14 cellular contexts compared by ENCODE assay signal in the genomic region with DNA sequence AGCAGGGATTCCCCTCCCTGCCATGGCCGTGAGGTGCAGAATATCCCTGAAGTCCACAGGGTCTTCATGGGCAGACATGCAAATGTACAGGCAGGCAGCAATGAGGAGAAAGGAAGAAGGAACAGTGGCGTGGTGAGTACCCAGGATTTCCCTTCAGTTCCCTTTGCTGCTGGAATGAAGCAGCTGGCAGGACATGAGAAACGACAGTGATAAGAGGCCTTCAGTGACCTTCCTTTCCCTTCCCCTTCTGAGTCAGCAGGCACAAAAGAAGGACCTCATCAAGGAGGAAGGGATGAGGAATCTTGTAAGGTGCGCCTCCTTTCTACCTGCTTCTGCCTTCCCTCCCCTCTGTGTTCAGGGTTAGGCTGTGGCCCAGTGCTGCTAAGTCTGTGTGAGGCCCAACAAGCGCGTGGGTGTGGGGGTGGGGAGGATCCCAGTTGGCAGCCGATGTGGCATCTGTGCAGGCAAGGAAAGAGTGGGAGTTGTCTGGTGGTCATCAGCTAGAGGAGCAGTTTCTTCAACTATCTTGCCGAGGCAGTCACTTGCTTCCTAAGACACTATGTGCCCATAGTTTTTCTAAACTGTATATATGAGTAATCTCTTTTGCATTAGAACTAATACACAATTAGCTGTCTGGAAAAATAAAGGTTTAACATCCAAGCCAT. TPM values are rescaled to one million over a fixed set of nuclear protein-coding genes. Genes with fewer than 3 reads are reported as not detected.
A peak's percentile ranks its signal among the peaks of the same experiment; 100 is the strongest.
DNase-seq lines count a peak whose midpoint lies in the region; ATAC-seq and TF ChIP-seq lines count a peak whose summit lies in the region.
"Had no signal": no experiment of that assay in that cellular context is flagged by ENCODE, and none has a peak within 500 bp of the region (broad histone marks: within the 10 kb centered on the region; RNA-seq: fewer than 3 reads in every experiment).

No MANE protein-coding gene starts in this region.

- no peak overlapping the region for H3K4me3 Mint-ChIP-seq in HFFc6
- H3K4me3 Mint-ChIP-seq in stimulated activated memory B cell treated with anti-CD40 and anti-IgM and Interleukin-4, amounts not matched to agents 10 μg/mL and 1 μg/mL and 100 μg/mL, for 72 hours, result no peak overlapping the region
- H3K4me3 Mint-ChIP-seq in naive thymus-derived CD8-positive, alpha-beta T cell, result no peak overlapping the region
- H3K4me3 Mint-ChIP-seq: stimulated activated naive CD8-positive, alpha-beta T cell treated with anti-CD3 and anti-CD28 coated beads, Interleukin-15, Interleukin-2, amounts not matched to agents 100 ng/mL and 50 ng/mL, for 24 hours had no signal

- DNase-seq in HFFc6, result no peak
- peak; percentile 20 to 27 for DNase-seq in cardiac fibroblast (ENCODE audit: low read depth in 2 of 2)
- DNase-seq in left ventricle myocardium superior, result no peak
- DNase-seq in sigmoid colon, result no peak
- DNase-seq in middle frontal gyrus (ENCODE audit: extremely low spot score, low spot score), result no peak
- no peak for DNase-seq in naive thymus-derived CD8-positive, alpha-beta T cell
- DNase-seq in superior temporal gyrus (ENCODE audit: extremely low spot score), result no peak
- DNase-seq: cerebellar nuclear complex, EL, foreskin melanocyte, NCI-H146, uterus had no signal

- 86% methylated on average over 8 of the region's 8 CpGs for WGBS in sigmoid colon, 2 donors

- no peak for TF ChIP-seq POLR2A in sigmoid colon (IDR thresholded peaks at IDR 0.05)

- H3K36me3 Mint-ChIP-seq in HFFc6 (ENCODE audit: low read depth), result peaks cover 68% of the 10 kb centered on the region
- peaks cover 73% of the 10 kb centered on the region for H3K36me3 Mint-ChIP-seq in stimulated activated memory B cell treated with anti-CD40 and anti-IgM and Interleukin-4, amounts not matched to agents 10 μg/mL and 1 μg/mL and 100 μg/mL, for 72 hours
- H3K36me3 Mint-ChIP-seq in naive thymus-derived CD8-positive, alpha-beta T cell, result peaks cover 31 to 92% (median 56%) of the 10 kb centered on the region in 3 donors

- H3K4me3 ChIP-seq in cardiac fibroblast (replicated peaks in 1 of 2; ENCODE audit: low read depth in 2 of 2, low read length in 2 of 2) (no peak overlapping the region), sigmoid colon (no peak overlapping the region)
- H3K4me3 ChIP-seq: uterus had no signal

- POLR2A ChIA-PET in naive thymus-derived CD8-positive, alpha-beta T cell (lab: Charles Lee), result no interaction called here

- H3K27ac ChIP-seq in sigmoid colon, result peak overlapping the region in 3 of 4 donors; percentile 11 to 45 (median 41)
- H3K27ac ChIP-seq: uterus had no signal

- H3K27me3 ChIP-seq in sigmoid colon, result no peaks in the 10 kb centered on the region
- H3K27me3 ChIP-seq: uterus had no signal

- peaks cover 8 to 72% (median 10%) of the 10 kb centered on the region in 4 donors for H3K36me3 ChIP-seq in sigmoid colon
- H3K36me3 ChIP-seq: uterus had no signal

- H3K4me1 ChIP-seq in sigmoid colon, result peaks cover 0 to 32% (median 24%) of the 10 kb centered on the region in 4 donors
- H3K4me1 ChIP-seq: uterus had no signal

- H3K27ac Mint-ChIP-seq in HFFc6, result peak overlapping the region; percentile 38; the same call in 1 of the 2 replicates
- H3K27ac Mint-ChIP-seq in stimulated activated memory B cell treated with anti-CD40 and anti-IgM and Interleukin-4, amounts not matched to agents 10 μg/mL and 1 μg/mL and 100 μg/mL, for 72 hours, result no peak overlapping the region
- H3K27ac Mint-ChIP-seq in naive thymus-derived CD8-positive, alpha-beta T cell, result no peak overlapping the region

- peaks cover 59% of the 10 kb centered on the region for H3K4me1 Mint-ChIP-seq in HFFc6 (ENCODE audit: low read depth)
- H3K4me1 Mint-ChIP-seq in stimulated activated memory B cell treated with anti-CD40 and anti-IgM and Interleukin-4, amounts not matched to agents 10 μg/mL and 1 μg/mL and 100 μg/mL, for 72 hours, result no peaks in the 10 kb centered on the region
- peaks cover 0 to 14% (median under 1%) of the 10 kb centered on the region in 4 donors for H3K4me1 Mint-ChIP-seq in naive thymus-derived CD8-positive, alpha-beta T cell

- ATAC-seq in left ventricle myocardium superior, result peak; percentile 69
- ATAC-seq in stimulated activated memory B cell treated with anti-CD40 and anti-IgM and Interleukin-4, amounts not matched to agents 10 μg/mL and 1 μg/mL and 100 μg/mL, for 72 hours, result no peak
- no peak for ATAC-seq in naive thymus-derived CD8-positive, alpha-beta T cell

- intact Hi-C loops in left ventricle myocardium superior (cut with micrococcal nuclease), result no loop called here
- intact Hi-C loops in sigmoid colon (cut with DNase I), result no loop called here

- no peak for TF ChIP-seq CTCF in HFFc6 (IDR thresholded peaks at IDR 0.05)
- TF ChIP-seq CTCF in cardiac fibroblast (IDR thresholded peaks at IDR 0.05; ENCODE audit: low read depth, low read length), result no peak
- no peak for TF ChIP-seq CTCF in sigmoid colon (IDR thresholded peaks at IDR 0.05)

- no peaks in the 10 kb centered on the region for H3K9me3 Mint-ChIP-seq in HFFc6
- H3K9me3 Mint-ChIP-seq in stimulated activated memory B cell treated with anti-CD40 and anti-IgM and Interleukin-4, amounts not matched to agents 10 μg/mL and 1 μg/mL and 100 μg/mL, for 72 hours, result no peaks in the 10 kb centered on the region
- H3K9me3 Mint-ChIP-seq in naive thymus-derived CD8-positive, alpha-beta T cell, result no peaks in the 10 kb centered on the region
- H3K9me3 Mint-ChIP-seq: stimulated activated naive CD8-positive, alpha-beta T cell treated with anti-CD3 and anti-CD28 coated beads, Interleukin-15, Interleukin-2, amounts not matched to agents 100 ng/mL and 50 ng/mL, for 24 hours had no signal

- no peaks in the 10 kb centered on the region for H3K9me3 ChIP-seq in sigmoid colon
- H3K9me3 ChIP-seq: uterus had no signal

- H3K27me3 Mint-ChIP-seq in HFFc6 (ENCODE audit: insufficient read depth), result peaks cover 1% of the 10 kb centered on the region
- no peaks in the 10 kb centered on the region for H3K27me3 Mint-ChIP-seq in stimulated activated memory B cell treated with anti-CD40 and anti-IgM and Interleukin-4, amounts not matched to agents 10 μg/mL and 1 μg/mL and 100 μg/mL, for 72 hours
- no peaks in the 10 kb centered on the region for H3K27me3 Mint-ChIP-seq in naive thymus-derived CD8-positive, alpha-beta T cell
- H3K27me3 Mint-ChIP-seq: stimulated activated naive CD8-positive, alpha-beta T cell treated with anti-CD3 and anti-CD28 coated beads, Interleukin-15, Interleukin-2, amounts not matched to agents 100 ng/mL and 50 ng/mL, for 24 hours had no signal

- no peak for TF ChIP-seq EP300 in sigmoid colon (IDR thresholded peaks at IDR 0.05)

RNA-seq across cellular contexts. Expression of gene CILK1, which starts 25.9 kb away (rescaled TPM):
- total RNA-seq in HFFc6 (2021; fragmentation: NEBNext Ultra II Directional; extraction: Animal tissue kit (Norgen Biotek cat#: 25700)), result 10 to 100 TPM; 13.6 to 17.8 (median 16.2) TPM
- total RNA-seq in left ventricle myocardium superior (7.5 TPM), sigmoid colon (10 to 100 TPM; 22.4 to 28.8 (median 23.9) TPM)
- 1 to 10 TPM; 6.6 to 9.7 (median 7.3) TPM for polyA plus RNA-seq in sigmoid colon
- 10 to 100 TPM; 15.0 to 15.8 TPM for total RNA-seq in naive thymus-derived CD8-positive, alpha-beta T cell
- 1 to 10 TPM; 2.8 to 4.1 (median 3.8) TPM for polyA plus RNA-seq in naive thymus-derived CD8-positive, alpha-beta T cell

RNA-seq across cellular contexts. Expression of gene FBXO9, which starts 29.5 kb away (rescaled TPM):
- total RNA-seq in HFFc6 (2021; fragmentation: NEBNext Ultra II Directional; extraction: Animal tissue kit (Norgen Biotek cat#: 25700)), result 100 to 1,000 TPM; 105 to 135 (median 122) TPM
- total RNA-seq in left ventricle myocardium superior, result 54.9 TPM
- total RNA-seq in sigmoid colon, result 10 to 100 TPM; 41.9 to 63.1 (median 53.0) TPM
- 10 to 100 TPM; 22.4 to 33.8 (median 29.4) TPM for polyA plus RNA-seq in sigmoid colon
- total RNA-seq in naive thymus-derived CD8-positive, alpha-beta T cell, result 100 to 1,000 TPM; 134 to 137 TPM
- 10 to 100 TPM; 46.1 to 52.1 (median 49.0) TPM for polyA plus RNA-seq in naive thymus-derived CD8-positive, alpha-beta T cell

RNA-seq across cellular contexts. Expression of gene GSTA4, which starts 40.6 kb away (rescaled TPM):
- total RNA-seq in HFFc6 (2021; fragmentation: NEBNext Ultra II Directional; extraction: Animal tissue kit (Norgen Biotek cat#: 25700)), result 10 to 100 TPM; 15.5 to 21.2 (median 19.7) TPM
- total RNA-seq in left ventricle myocardium superior (8.0 TPM), sigmoid colon (10 to 100 TPM; 21.0 to 37.0 (median 32.0) TPM)
- polyA plus RNA-seq in sigmoid colon, result 10 to 100 TPM; 15.6 to 18.0 (median 16.2) TPM
- total RNA-seq in naive thymus-derived CD8-positive, alpha-beta T cell, result under 1 TPM; 0.39 to 0.69 TPM
- 1 to 10 TPM; 1.2 to 3.7 (median 3.4) TPM for polyA plus RNA-seq in naive thymus-derived CD8-positive, alpha-beta T cell

Comparison
In these comparisons a context has a peak if more than half of its experiments do, and no peak if none do; other contexts are left out.
1. DNase-seq: peak in cardiac fibroblast (2 of 2); none in HFFc6 (single experiment), left ventricle myocardium superior (single experiment), sigmoid colon (single experiment), middle frontal gyrus (single experiment), naive thymus-derived CD8-positive, alpha-beta T cell (0 of 10) and superior temporal gyrus (single experiment).